24 cellular contexts compared by ENCODE assay signal in genomic region chr10:7473474-7473873, GRCh38.
"Had no signal": no experiment of that assay in that cellular context is flagged by ENCODE, and none has a peak within 500 bp of the region (broad histone marks: within the 10 kb centered on the region; RNA-seq: fewer than 3 reads in every experiment).

No MANE protein-coding gene starts in this region.

- H3K27me3 Mint-ChIP-seq: activated CD4-positive, alpha-beta T cell treated with anti-CD3 and anti-CD28 coated beads, Interleukin-2, amount 10 ng/mL, durations not matched to agents 7 days and 5 days; naive thymus-derived CD8-positive, alpha-beta T cell had no signal

- H3K27ac ChIP-seq: ascending aorta, brain microvascular endothelial cell, foreskin keratinocyte, lower lobe of right lung, sigmoid colon, testis, uterus, VCaP had no signal

- H3K27ac Mint-ChIP-seq: activated CD8-positive, alpha-beta T cell treated with anti-CD3 and anti-CD28 coated beads, Interleukin-2, amount 10 ng/mL, durations not matched to agents 7 days and 5 days; activated naive CD4-positive, alpha-beta T cell treated with anti-CD3 and anti-CD28 coated beads, Interleukin-2, amount 50 U/mL, for 72 hours; activated T-helper 1 cell treated with anti-CD3 and anti-CD28 coated beads, Interleukin-12 subunit alpha, Interleukin-12 subunit beta, Interleukin-2, Interleukin-4 antibody, amounts not matched to agents 30 ng/mL and 10 ng/mL and 1 ng/mL, durations not matched to agents 14 hours and 24 hours and 36 hours had no signal

- DNase-seq: activated CD4-positive, alpha-beta T cell treated with anti-CD3 and anti-CD28 coated beads, Interleukin-2, amount 10 ng/mL, durations not matched to agents 7 days and 5 days; activated CD4-positive, CD25-positive, alpha-beta regulatory T cell treated with anti-CD3 and anti-CD28 coated beads, Interleukin-2, amount 50 U/mL, for 72 hours; activated CD8-positive, alpha-beta T cell treated with anti-CD3 and anti-CD28 coated beads, Interleukin-2, amount 10 ng/mL, durations not matched to agents 7 days and 5 days; activated gamma-delta T cell; brain microvascular endothelial cell; caudate nucleus; dermis blood vessel endothelial cell; effector CD8-positive, alpha-beta T cell; foreskin keratinocyte; kidney; lower lobe of right lung; naive thymus-derived CD8-positive, alpha-beta T cell; sigmoid colon; stimulated activated CD4-positive, alpha-beta T cell treated with anti-CD3 and anti-CD28 coated beads, Interleukin-15, amount 100 ng/mL, for 24 hours; stimulated activated CD8-positive, alpha-beta memory T cell treated with anti-CD3 and anti-CD28 coated beads, Interleukin-4, amount 100 ng/mL, for 48 hours; stimulated activated naive CD4-positive, alpha-beta T cell; testis; trophoblast cell; uterus had no signal

- H3K4me1 ChIP-seq: ascending aorta, foreskin keratinocyte, testis, uterus had no signal

- H3K4me3 Mint-ChIP-seq: activated CD4-positive, alpha-beta T cell treated with anti-CD3 and anti-CD28 coated beads, Interleukin-2, amount 10 ng/mL, durations not matched to agents 7 days and 5 days; activated CD8-positive, alpha-beta T cell treated with anti-CD3 and anti-CD28 coated beads, Interleukin-2, amount 10 ng/mL, durations not matched to agents 7 days and 5 days; activated T-helper 1 cell treated with anti-CD3 and anti-CD28 coated beads, Interleukin-12 subunit alpha, Interleukin-12 subunit beta, Interleukin-2, Interleukin-4 antibody, amounts not matched to agents 30 ng/mL and 10 ng/mL and 1 ng/mL, durations not matched to agents 14 hours and 24 hours and 36 hours had no signal

- H3K4me3 ChIP-seq: ascending aorta, lower lobe of right lung, sigmoid colon, smooth muscle cell, testis, uterus had no signal

- H3K9me3 ChIP-seq: ascending aorta, lower lobe of right lung, testis, uterus had no signal

- H3K4me2 ChIP-seq: smooth muscle cell had no signal

- ATAC-seq: activated CD8-positive, alpha-beta T cell treated with anti-CD3 and anti-CD28 coated beads, Interleukin-2, amount 10 ng/mL, durations not matched to agents 7 days and 5 days; activated naive CD4-positive, alpha-beta T cell treated with anti-CD3 and anti-CD28 coated beads, Interleukin-2, amount 50 U/mL, for 72 hours; foreskin keratinocyte; lower lobe of right lung; naive thymus-derived CD8-positive, alpha-beta T cell had no signal

- H3K9me3 Mint-ChIP-seq: activated T-helper 1 cell treated with anti-CD3 and anti-CD28 coated beads, Interleukin-12 subunit alpha, Interleukin-12 subunit beta, Interleukin-2, Interleukin-4 antibody, amounts not matched to agents 30 ng/mL and 10 ng/mL and 1 ng/mL, durations not matched to agents 14 hours and 24 hours and 36 hours; naive thymus-derived CD8-positive, alpha-beta T cell had no signal

- H3K27me3 ChIP-seq: ascending aorta, brain microvascular endothelial cell, sigmoid colon, testis, uterus had no signal

- H3K36me3 Mint-ChIP-seq: activated naive CD4-positive, alpha-beta T cell treated with anti-CD3 and anti-CD28 coated beads, Interleukin-2, amount 50 U/mL, for 72 hours had no signal

- H3K36me3 ChIP-seq: ascending aorta, brain microvascular endothelial cell, lower lobe of right lung, sigmoid colon, uterus had no signal
